24 cellular contexts compared by ENCODE assay signal in the genomic region with DNA sequence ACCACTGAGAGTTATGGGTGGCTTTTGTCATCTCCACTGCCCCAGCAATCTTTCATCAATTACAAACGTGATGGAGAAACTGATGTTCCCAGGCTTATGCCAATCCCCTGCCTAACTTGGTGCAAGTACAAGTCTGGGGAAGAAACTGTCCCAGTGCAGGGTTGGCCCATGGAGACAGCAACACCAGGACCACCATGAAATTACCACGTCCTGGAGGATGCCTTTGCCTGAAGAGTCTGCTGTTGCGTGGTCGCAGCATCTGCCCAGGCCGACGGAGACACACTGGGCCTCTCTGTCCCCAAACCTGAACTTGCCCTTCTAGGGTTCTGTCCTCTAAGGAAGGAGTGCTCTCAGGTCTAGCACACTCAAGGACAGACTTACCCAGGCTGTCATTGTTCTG.
"Had no signal": no experiment of that assay in that cellular context is flagged by ENCODE, and none has a peak within 500 bp of the region (broad histone marks: within the 10 kb centered on the region; RNA-seq: fewer than 3 reads in every experiment).

No MANE protein-coding gene starts in this region.

- H3K9me3 ChIP-seq: adrenal gland, breast epithelium had no signal

- H3K9me3 Mint-ChIP-seq: activated CD4-positive, alpha-beta memory T cell treated with anti-CD3 and anti-CD28 coated beads for 36 hours; activated naive CD8-positive, alpha-beta T cell treated with anti-CD3 and anti-CD28 coated beads, Interleukin-2, amount 10 ng/mL, durations not matched to agents 7 days and 5 days; activated T-helper 2 cell treated with anti-CD3 and anti-CD28 coated beads, Interferon-gamma antibody, Interleukin-2, Interleukin-4, amounts not matched to agents 10 μg/mL and 5 μg/mL and 100 μg/mL, durations not matched to agents 14 hours and 24 hours and 36 hours; T-helper 1 cell treated with Interleukin-12 subunit alpha and Interleukin-12 subunit beta and Interleukin-4 antibody, amounts not matched to agents 30 μg/mL and 1 μg/mL, for 36 hours had no signal

- H2AFZ ChIP-seq: PC-9 had no signal

- H3K27me3 Mint-ChIP-seq: activated CD4-positive, alpha-beta memory T cell treated with anti-CD3 and anti-CD28 coated beads for 36 hours; activated naive CD8-positive, alpha-beta T cell treated with anti-CD3 and anti-CD28 coated beads, Interleukin-2, amount 10 ng/mL, durations not matched to agents 7 days and 5 days had no signal

- H3K27ac ChIP-seq: adrenal gland, breast epithelium, PC-9 had no signal

- H3K4me1 Mint-ChIP-seq: activated naive CD8-positive, alpha-beta T cell treated with anti-CD3 and anti-CD28 coated beads, Interleukin-2, amount 10 ng/mL, durations not matched to agents 7 days and 5 days had no signal

- H3K4me3 Mint-ChIP-seq: activated CD4-positive, alpha-beta memory T cell treated with anti-CD3 and anti-CD28 coated beads for 36 hours; activated naive CD8-positive, alpha-beta T cell treated with anti-CD3 and anti-CD28 coated beads, Interleukin-2, amount 10 ng/mL, durations not matched to agents 7 days and 5 days; T-helper 1 cell treated with Interleukin-12 subunit alpha and Interleukin-12 subunit beta and Interleukin-4 antibody, amounts not matched to agents 30 μg/mL and 1 μg/mL, for 36 hours had no signal

- H3K36me3 ChIP-seq: adrenal gland, breast epithelium had no signal

- H3K27me3 ChIP-seq: adrenal gland, breast epithelium had no signal

- H3K27ac Mint-ChIP-seq: activated CD4-positive, alpha-beta memory T cell treated with anti-CD3 and anti-CD28 coated beads for 36 hours; activated naive CD8-positive, alpha-beta T cell treated with anti-CD3 and anti-CD28 coated beads, Interleukin-2, amount 10 ng/mL, durations not matched to agents 7 days and 5 days; activated T-helper 2 cell treated with anti-CD3 and anti-CD28 coated beads, Interferon-gamma antibody, Interleukin-2, Interleukin-4, amounts not matched to agents 10 μg/mL and 5 μg/mL and 100 μg/mL, durations not matched to agents 14 hours and 24 hours and 36 hours; T-helper 1 cell treated with Interleukin-12 subunit alpha and Interleukin-12 subunit beta and Interleukin-4 antibody, amounts not matched to agents 30 μg/mL and 1 μg/mL, for 36 hours had no signal

- DNase-seq: activated CD4-positive, alpha-beta memory T cell treated with anti-CD3 and anti-CD28 coated beads for 36 hours; activated CD4-positive, alpha-beta T cell treated with anti-CD3 and anti-CD28 coated beads for 48 hours; activated CD4-positive, CD25-positive, alpha-beta regulatory T cell treated with anti-CD3 and anti-CD28 coated beads, Interleukin-2, amount 50 U/mL, for 72 hours; activated gamma-delta T cell treated with Interleukin-2 at 50 U/mL for 16 hours; activated naive CD4-positive, alpha-beta T cell treated with anti-CD3 and anti-CD28 coated beads, Interleukin-2, amount 50 U/mL, for 16 hours; activated naive CD8-positive, alpha-beta T cell treated with anti-CD3 and anti-CD28 coated beads, Interleukin-2, amount 10 ng/mL, durations not matched to agents 7 days and 5 days; activated T-cell treated with anti-CD3 and anti-CD28 coated beads for 4 hours; activated T-cell treated with anti-CD3 and anti-CD28 coated beads, Interleukin-2, amount 50 U/mL, for 48 hours; aorta; central memory CD4-positive, alpha-beta T cell; Kasumi-1; KBM-7; NCI-H1105 treated with DMSO at 0.1 percent for 48 hours; NCI-H1436 treated with DMSO at 0.1 percent for 48 hours; NCI-H187; NCI-H2081; NCI-H446; NCI-H524; PC-9; SHP77 treated with DMSO at 0.1 percent for 48 hours had no signal

- H3K4me1 ChIP-seq: adrenal gland, breast epithelium had no signal

- H3K4me2 ChIP-seq: PC-9 had no signal

- H3K36me3 Mint-ChIP-seq: activated CD4-positive, alpha-beta memory T cell treated with anti-CD3 and anti-CD28 coated beads for 36 hours; activated naive CD8-positive, alpha-beta T cell treated with anti-CD3 and anti-CD28 coated beads, Interleukin-2, amount 10 ng/mL, durations not matched to agents 7 days and 5 days had no signal

- H3K4me3 ChIP-seq: adrenal gland, breast epithelium, PC-9 had no signal
